In genomic region chr1:204213668-204214662, GRCh38 we compare ENCODE assay signal across 9 cellular contexts. TPM values are rescaled to one million over a fixed set of nuclear protein-coding genes. Genes with fewer than 3 reads are reported as not detected.
A peak's percentile ranks its signal among the peaks of the same experiment; 100 is the strongest.
DNase-seq lines count a peak whose midpoint lies in the region; ATAC-seq and TF ChIP-seq lines count a peak whose summit lies in the region.
"Had no signal": no experiment of that assay in that cellular context is flagged by ENCODE, and none has a peak within 500 bp of the region (broad histone marks: within the 10 kb centered on the region; RNA-seq: fewer than 3 reads in every experiment).

Gene GOLT1A (minus strand): TSS chr1:204213988. CDS start chr1:204213906, 82 bp downstream.

- intact Hi-C loops in Calu3 (cut with micrococcal nuclease; ENCODE audit: unreplicated experiment) (no loop called here), HCT116 (cut with micrococcal nuclease) (loop anchor here (1.0 to 2.0 kb wide), 2 partner anchors 149 to 353 kb away; partner anchors contain the start of gene SNRPE)

- peaks cover 16% of the 10 kb centered on the region for H3K36me3 Mint-ChIP-seq in Calu3 (ENCODE audit: insufficient read depth, unreplicated experiment)
- no peaks in the 10 kb centered on the region for H3K36me3 Mint-ChIP-seq in activated CD8-positive, alpha-beta memory T cell treated with anti-CD3 and anti-CD28 coated beads, Interleukin-2, amount 10 ng/mL, durations not matched to agents 7 days and 5 days
- no peaks in the 10 kb centered on the region for H3K36me3 Mint-ChIP-seq in stimulated activated naive B cell treated with anti-CD40 and anti-IgM and Interleukin-4, amounts not matched to agents 10 μg/mL and 1 μg/mL and 100 μg/mL, for 72 hours

- H3K9me2 ChIP-seq in HCT116 (ENCODE audit: insufficient read depth): no peaks in the 10 kb centered on the region

- no peak for TF ChIP-seq POLR2A in HCT116 (IDR thresholded peaks at IDR 0.05; ENCODE audit: borderline replicate concordance, extremely low read depth, insufficient read depth, insufficient read length)

- H4K8ac ChIP-seq in mesendoderm (ENCODE audit: low read depth, low read length): no peak within 1 kb of the TSS

- no peaks in the 10 kb centered on the region for H3K4me1 Mint-ChIP-seq in Calu3 (ENCODE audit: low read depth, unreplicated experiment)
- peaks cover 15% of the 10 kb centered on the region for H3K4me1 Mint-ChIP-seq in activated CD8-positive, alpha-beta memory T cell treated with anti-CD3 and anti-CD28 coated beads, Interleukin-2, amount 10 ng/mL, durations not matched to agents 7 days and 5 days
- H3K4me1 Mint-ChIP-seq in stimulated activated naive B cell treated with anti-CD40 and anti-IgM and Interleukin-4, amounts not matched to agents 10 μg/mL and 1 μg/mL and 100 μg/mL, for 72 hours: peaks cover 7 to 14% of the 10 kb centered on the region in 2 donors

- H3K27me3 ChIP-seq in HCT116 (ENCODE audit: insufficient read depth, low read length) (no peaks in the 10 kb centered on the region), mesendoderm (ENCODE audit: insufficient read depth, low read length, poor library complexity) (no peaks in the 10 kb centered on the region)

- BruUV-seq in Calu3 (replicated peaks; lab: Mats Ljungman, UMichigan): no TSS peak
- TSS peak; percentile 45 for BruUV-seq in HCT116 (replicated peaks; lab: Mats Ljungman, UMichigan)

- TF ChIP-seq CTCF in Calu3 (IDR thresholded peaks at IDR 0.05; ENCODE audit: unreplicated experiment) (no peak), HCT116 (IDR thresholded peaks at IDR 0.05 in 2 of 3, conservative IDR thresholded peaks at IDR 0.05 in 1 of 3; ENCODE audit: borderline replicate concordance in 1 of 3, insufficient read depth in 1 of 3, low read depth in 2 of 3, low read length in 2 of 3) (peak; percentile 74 to 87 (median 77)), epithelial cell of esophagus (IDR thresholded peaks at IDR 0.05; ENCODE audit: insufficient read depth, low read depth, low read length, missing control alignments) (peak; percentile 90)

- peaks cover 6 to 23% of the 10 kb centered on the region in 2 experiments; a peak in 3 of 4 replicates for H3K4me1 ChIP-seq in HCT116 (ENCODE audit: control insufficient read depth in 1 of 2, insufficient read depth in 2 of 2, low read length in 2 of 2)
- no peaks in the 10 kb centered on the region for H3K4me1 ChIP-seq in mesendoderm (ENCODE audit: control insufficient read depth, low read depth, low read length)

- POLR2A ChIA-PET in HCT116 (lab: Charles Lee): interaction anchor here (0.8 to 1.0 kb wide), 2 partner anchors 15 to 185 kb away, joined by 3 to 4 read pairs; no protein-coding TSS in a partner anchor

- peak within 1 kb of the TSS; percentile 53 for H3K27ac Mint-ChIP-seq in Calu3 (ENCODE audit: unreplicated experiment)
- H3K27ac Mint-ChIP-seq in activated CD8-positive, alpha-beta memory T cell treated with anti-CD3 and anti-CD28 coated beads, Interleukin-2, amount 10 ng/mL, durations not matched to agents 7 days and 5 days: no peak within 1 kb of the TSS
- peak within 1 kb of the TSS; percentile 27 for H3K27ac Mint-ChIP-seq in stimulated activated naive B cell treated with anti-CD40 and anti-IgM and Interleukin-4, amounts not matched to agents 10 μg/mL and 1 μg/mL and 100 μg/mL, for 72 hours

- H3K9ac ChIP-seq in HCT116 (ENCODE audit: low read length): peak within 1 kb of the TSS; percentile 63
- no peak within 1 kb of the TSS for H3K9ac ChIP-seq in mesendoderm (ENCODE audit: low read length)

- CTCF ChIA-PET in Calu3 (lab: Charles Lee): interaction anchor here (0.8 to 1.7 kb wide), 5 partner anchors 9 to 185 kb away, joined by 3 to 7 read pairs (median 5); no protein-coding TSS in a partner anchor
- CTCF ChIA-PET in HCT116 (lab: Charles Lee): interaction anchor here (0.6 to 2.2 kb wide), 13 partner anchors 8 to 185 kb away, joined by 3 to 16 read pairs (median 3); partner anchors contain the start of gene PLEKHA6
- CTCF ChIA-PET in activated CD8-positive, alpha-beta memory T cell treated with anti-CD3 and anti-CD28 coated beads, Interleukin-2, amount 10 ng/mL, durations not matched to agents 7 days and 5 days (lab: Charles Lee): interaction anchor here (0.8 to 2.1 kb wide), 5 partner anchors 9 to 149 kb away, joined by 3 to 18 read pairs (median 4); no protein-coding TSS in a partner anchor

- H3K79me2 ChIP-seq in HCT116 (ENCODE audit: insufficient read depth, low read length) (no peaks in the 10 kb centered on the region), mesendoderm (ENCODE audit: control insufficient read depth, insufficient read depth, low read length) (no peaks in the 10 kb centered on the region)

- no peaks in the 10 kb centered on the region for H3K27me3 Mint-ChIP-seq in Calu3 (ENCODE audit: unreplicated experiment)
- peaks cover 23% of the 10 kb centered on the region for H3K27me3 Mint-ChIP-seq in activated CD8-positive, alpha-beta memory T cell treated with anti-CD3 and anti-CD28 coated beads, Interleukin-2, amount 10 ng/mL, durations not matched to agents 7 days and 5 days
- peaks cover 5 to 11% of the 10 kb centered on the region in 2 donors for H3K27me3 Mint-ChIP-seq in stimulated activated naive B cell treated with anti-CD40 and anti-IgM and Interleukin-4, amounts not matched to agents 10 μg/mL and 1 μg/mL and 100 μg/mL, for 72 hours

- H3K9me3 Mint-ChIP-seq in Calu3 (ENCODE audit: low read depth, unreplicated experiment): no peaks in the 10 kb centered on the region
- H3K9me3 Mint-ChIP-seq in activated CD8-positive, alpha-beta memory T cell treated with anti-CD3 and anti-CD28 coated beads, Interleukin-2, amount 10 ng/mL, durations not matched to agents 7 days and 5 days (ENCODE audit: low read depth): no peaks in the 10 kb centered on the region
- H3K9me3 Mint-ChIP-seq in stimulated activated naive B cell treated with anti-CD40 and anti-IgM and Interleukin-4, amounts not matched to agents 10 μg/mL and 1 μg/mL and 100 μg/mL, for 72 hours: no peaks in the 10 kb centered on the region

- H3K9me3 ChIP-seq in HCT116 (ENCODE audit: control insufficient read depth in 1 of 2, insufficient read depth in 1 of 2, low read depth in 1 of 2, low read length in 2 of 2): no peaks in the 10 kb centered on the region

- no peak within 1 kb of the TSS for H3K18ac ChIP-seq in mesendoderm (ENCODE audit: low read length)

- H3K4ac ChIP-seq in mesendoderm (ENCODE audit: low read depth, low read length): no peak within 1 kb of the TSS

- RAD21 ChIA-PET in HCT116 (lab: Charles Lee; ENCODE audit: low non-redundant PET in 1 of 2, low total read pairs in 2 of 2, uncharacterized antibody in 2 of 2, unreplicated experiment in 2 of 2): interaction anchor here (1.0 to 2.5 kb wide), 5 partner anchors 51 to 184 kb away, joined by 3 to 14 read pairs (median 6); no protein-coding TSS in a partner anchor

- H2BK120ac ChIP-seq in mesendoderm (ENCODE audit: low read depth, low read length): no peak within 1 kb of the TSS

- H4K20me1 ChIP-seq in HCT116 (ENCODE audit: insufficient read depth): no peaks in the 10 kb centered on the region

- H3K4me3 ChIP-seq in HCT116 (replicated peaks in 1 of 2; ENCODE audit: low read depth in 1 of 2, low read length in 2 of 2): peak within 1 kb of the TSS; percentile 70 to 72
- peak within 1 kb of the TSS; percentile 28 for H3K4me3 ChIP-seq in epithelial cell of esophagus (ENCODE audit: low read length)
- no peak within 1 kb of the TSS for H3K4me3 ChIP-seq in mesendoderm (ENCODE audit: low read length)

- TF ChIP-seq RAD21 in HCT116 (IDR thresholded peaks at IDR 0.05; ENCODE audit: low read depth): peak; percentile 84

- H2AK5ac ChIP-seq in mesendoderm (ENCODE audit: low read length): no peak within 1 kb of the TSS

- H3K23ac ChIP-seq in mesendoderm (ENCODE audit: low read length): no peak within 1 kb of the TSS

- DNase-seq in Calu3 (peak; percentile 92), HCT116 (ENCODE audit: low read depth, low spot score) (peak; percentile 85), NCI-H2029 (lab: John Stamatoyannopoulos, UW) (peak; percentile 57), epithelial cell of esophagus (ENCODE audit: low read depth) (peak; percentile 79), mesendoderm (peak; percentile 93), NK-92 (lab: John Stamatoyannopoulos, UW; ENCODE audit: unreplicated experiment) (no peak)
- DNase-seq in activated CD8-positive, alpha-beta memory T cell treated with anti-CD3 and anti-CD28 coated beads, Interleukin-2, amount 10 ng/mL, durations not matched to agents 7 days and 5 days: peak; percentile 53
- peak; percentile 72 for DNase-seq in stimulated activated naive B cell treated with anti-CD40 and anti-IgM and Interleukin-4, amounts not matched to agents 10 μg/mL and 1 μg/mL and 100 μg/mL, for 72 hours

- H3K36me3 ChIP-seq in HCT116 (ENCODE audit: control insufficient read depth in 1 of 2, insufficient read depth in 2 of 2, low read length in 2 of 2): no peaks in the 10 kb centered on the region
- H3K36me3 ChIP-seq in mesendoderm (ENCODE audit: control insufficient read depth, insufficient read depth, low read length): no peaks in the 10 kb centered on the region

- no peaks in the 10 kb centered on the region for H3K79me1 ChIP-seq in mesendoderm (ENCODE audit: low read length)

- no CpG with 5 or more reads among the region's 41 CpGs for WGBS in mesendoderm (ENCODE audit: extremely low coverage, insufficient coverage, low lambda C conversion rate)

- no peak within 1 kb of the TSS for H4K5ac ChIP-seq in mesendoderm (ENCODE audit: low read length)

- peak within 1 kb of the TSS; percentile 9 for H3K56ac ChIP-seq in mesendoderm (ENCODE audit: low read length)

- peak within 1 kb of the TSS; percentile 75 for H2AFZ ChIP-seq in HCT116 (ENCODE audit: low read depth, low read length, poor library complexity, severe bottlenecking)

- peak within 1 kb of the TSS; percentile 94 for H3K4me2 ChIP-seq in HCT116 (ENCODE audit: low read length)
- peak within 1 kb of the TSS; percentile 70 for H3K4me2 ChIP-seq in mesendoderm (ENCODE audit: low read length)

- H2BK15ac ChIP-seq in mesendoderm (replicated peaks; ENCODE audit: low read depth): no peak within 1 kb of the TSS

- ATAC-seq in HCT116: peak; percentile 96
- peak; percentile 42 for ATAC-seq in activated CD8-positive, alpha-beta memory T cell treated with anti-CD3 and anti-CD28 coated beads, Interleukin-2, amount 10 ng/mL, durations not matched to agents 7 days and 5 days
- peak; percentile 85 to 87 for ATAC-seq in stimulated activated naive B cell treated with anti-CD40 and anti-IgM and Interleukin-4, amounts not matched to agents 10 μg/mL and 1 μg/mL and 100 μg/mL, for 72 hours (replicated peaks)

- H3K27ac ChIP-seq in HCT116 (ENCODE audit: low read depth, low read length): peak within 1 kb of the TSS; percentile 50; the same call in 1 of the 2 replicates
- H3K27ac ChIP-seq in mesendoderm (ENCODE audit: low read depth, low read length): no peak within 1 kb of the TSS

- no peak within 1 kb of the TSS for H2BK5ac ChIP-seq in mesendoderm (ENCODE audit: low read length)

- H3K4me3 Mint-ChIP-seq in Calu3 (ENCODE audit: low read depth, unreplicated experiment): peak within 1 kb of the TSS; percentile 55
- peak within 1 kb of the TSS; percentile 5 for H3K4me3 Mint-ChIP-seq in activated CD8-positive, alpha-beta memory T cell treated with anti-CD3 and anti-CD28 coated beads, Interleukin-2, amount 10 ng/mL, durations not matched to agents 7 days and 5 days
- H3K4me3 Mint-ChIP-seq in stimulated activated naive B cell treated with anti-CD40 and anti-IgM and Interleukin-4, amounts not matched to agents 10 μg/mL and 1 μg/mL and 100 μg/mL, for 72 hours: peak within 1 kb of the TSS; percentile 62 to 72

RNA-seq across cellular contexts. Expression of gene GOLT1A, which starts in this region (rescaled TPM):
- total RNA-seq in Calu3 (2022) (3.5 and 5.6 TPM in 2 replicates), HCT116 (2021; ENCODE audit: unreplicated experiment) (8.0 TPM)
- polyA plus RNA-seq in HCT116 (2012): 16.7 and 19.3 TPM in 2 replicates
- not detected for total RNA-seq in activated CD8-positive, alpha-beta memory T cell treated with anti-CD3 and anti-CD28 coated beads, Interleukin-2, amount 10 ng/mL, durations not matched to agents 7 days and 5 days
- 2.3 TPM for polyA plus RNA-seq in mesendoderm (2013, experiment 1 of 2)
- 2.9 TPM for polyA plus RNA-seq in mesendoderm (2013, experiment 2 of 2)
- total RNA-seq: T-helper 1 cell treated with Interleukin-12 subunit alpha and Interleukin-12 subunit beta and Interleukin-4 antibody, amounts not matched to agents 30 ng/mL and 1 ng/mL, for 36 hours had no signal

Comparison
In these comparisons a context has a peak if more than half of its experiments do, and no peak if none do; other contexts are left out.
1. Peak in DNase-seq and ATAC-seq in activated CD8-positive, alpha-beta memory T cell treated with anti-CD3 and anti-CD28 coated beads, Interleukin-2, amount 10 ng/mL, durations not matched to agents 7 days and 5 days; RNA of the gene not detected or under 1 TPM.
2. H3K4me3 Mint-ChIP-seq: peak in every context shown above with its lines; median percentile 67 in stimulated activated naive B cell treated with anti-CD40 and anti-IgM and Interleukin-4, amounts not matched to agents 10 μg/mL and 1 μg/mL and 100 μg/mL, for 72 hours; 55 in Calu3; 5 in activated CD8-positive, alpha-beta memory T cell treated with anti-CD3 and anti-CD28 coated beads, Interleukin-2, amount 10 ng/mL, durations not matched to agents 7 days and 5 days.
3. ATAC-seq: peak in every context shown above with its lines; median percentile 96 in HCT116; 86 in stimulated activated naive B cell treated with anti-CD40 and anti-IgM and Interleukin-4, amounts not matched to agents 10 μg/mL and 1 μg/mL and 100 μg/mL, for 72 hours; 42 in activated CD8-positive, alpha-beta memory T cell treated with anti-CD3 and anti-CD28 coated beads, Interleukin-2, amount 10 ng/mL, durations not matched to agents 7 days and 5 days.